ENCODE assay signal across 33 cellular contexts in the genomic region with DNA sequence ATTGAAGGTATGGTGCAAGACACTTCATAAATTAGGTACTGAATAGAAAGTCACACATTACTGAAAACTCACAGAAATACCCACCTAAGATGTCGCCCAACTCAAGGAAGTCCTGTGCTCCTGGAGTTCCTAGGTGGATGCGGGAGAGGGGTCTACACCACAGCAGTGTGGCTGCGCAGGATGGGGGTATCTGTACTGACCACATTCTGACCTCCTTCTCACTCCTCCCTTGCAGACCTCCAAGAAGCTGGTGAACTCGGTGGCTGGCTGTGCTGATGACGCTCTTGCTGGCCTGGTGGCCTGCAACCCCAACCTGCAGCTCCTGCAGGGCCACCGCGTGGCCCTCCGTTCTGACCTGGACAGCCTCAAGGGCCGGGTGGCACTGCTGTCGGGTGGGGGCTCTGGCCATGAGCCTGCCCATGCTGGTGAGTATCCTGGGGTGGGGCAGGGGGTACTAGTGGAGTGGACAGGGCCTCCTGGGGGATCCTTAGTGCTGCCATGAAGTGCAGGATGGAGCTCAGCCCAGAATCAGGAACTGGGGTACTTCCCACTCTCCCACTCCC. TPM values are rescaled to one million over a fixed set of nuclear protein-coding genes. Genes with fewer than 3 reads are reported as not detected.
"Had no signal": no experiment of that assay in that cellular context is flagged by ENCODE, and none has a peak within 500 bp of the region (broad histone marks: within the 10 kb centered on the region; RNA-seq: fewer than 3 reads in every experiment).

No MANE protein-coding gene starts in this region.

- DNase-seq: activated CD4-positive, alpha-beta T cell treated with anti-CD3 and anti-CD28 coated beads for 48 hours; activated CD4-positive, alpha-beta T cell treated with anti-CD3 and anti-CD28 coated beads, Interleukin-2, amount 50 U/mL, for 4 hours; activated CD4-positive, CD25-positive, alpha-beta regulatory T cell treated with anti-CD3 and anti-CD28 coated beads, Interleukin-2, amount 50 U/mL, for 72 hours; activated CD8-positive, alpha-beta memory T cell treated with anti-CD3 and anti-CD28 coated beads, Interleukin-2, amount 50 U/mL, for 48 hours; activated CD8-positive, alpha-beta T cell treated with anti-CD3 and anti-CD28 coated beads, Interleukin-2, amount 10 ng/mL, durations not matched to agents 7 days and 5 days; activated naive CD4-positive, alpha-beta T cell treated with Interleukin-2 at 50 U/mL for 16 hours; activated naive CD8-positive, alpha-beta T cell treated with anti-CD3 and anti-CD28 coated beads, Interleukin-2, amount 50 U/mL, for 24 hours; activated T-cell treated with anti-CD3 and anti-CD28 coated beads, Interleukin-2, amount 50 U/mL, for 1 hour; amniotic stem cell; body of pancreas; IMR-90; KBM-7; NCI-H1092; NCI-H1417 treated with DMSO at 0.1 percent for 48 hours; NCI-H1694; NCI-H2029; NCI-H2107; NCI-H2171 treated with DMSO at 0.1 percent for 48 hours; NCI-H226; NCI-H510A; NCI-H526 treated with DMSO at 0.1 percent for 48 hours; NK-92 treated with Interleukin-12 subunit alpha and Interleukin-12 subunit beta, amount 100 ng/mL, for 24 hours; OCI-M1; Right ventricle myocardium superior; RPMI8226; T-helper 9 cell had no signal

- H3K9me3 ChIP-seq: ascending aorta, body of pancreas, SJSA1 had no signal

- H3K27ac ChIP-seq: ascending aorta, body of pancreas, SJSA1 had no signal

- ATAC-seq: activated CD8-positive, alpha-beta T cell treated with anti-CD3 and anti-CD28 coated beads, Interleukin-2, amount 10 ng/mL, durations not matched to agents 7 days and 5 days; activated naive CD4-positive, alpha-beta T cell treated with anti-CD3 and anti-CD28 coated beads, Interleukin-2, amount 50 U/mL, for 72 hours; activated naive CD8-positive, alpha-beta T cell treated with anti-CD3 and anti-CD28 coated beads, Interleukin-2, amount 50 U/mL, for 24 hours; body of pancreas; Panc1; SK-N-SH treated with all-trans-retinoic acid at 6 μM for 48 hours; WTC11 had no signal

- H3K27me3 ChIP-seq: ascending aorta, body of pancreas, SJSA1 had no signal

- H3K4me3 ChIP-seq: ascending aorta, body of pancreas, SJSA1 had no signal

RNA-seq across cellular contexts. Expression of gene VWCE, which starts 42.7 kb away (rescaled TPM):
- total RNA-seq: M059J had no signal
